ENCODE assay signal across 26 cellular contexts in genomic region chr22:40147388-40148176, GRCh38. TPM values are rescaled to one million over a fixed set of nuclear protein-coding genes. Genes with fewer than 3 reads are reported as not detected.
A peak's percentile ranks its signal among the peaks of the same experiment; 100 is the strongest.
DNase-seq lines count a peak whose midpoint lies in the region; ATAC-seq, FAIRE-seq and TF ChIP-seq lines count a peak whose summit lies in the region.
"Had no signal": no experiment of that assay in that cellular context is flagged by ENCODE, and none has a peak within 500 bp of the region (broad histone marks: within the 10 kb centered on the region; RNA-seq: fewer than 3 reads in every experiment).

No MANE protein-coding gene starts in this region.

- 64% methylated on average over 7 of the region's 10 CpGs for WGBS in K562 (ENCODE audit: insufficient coverage, low coverage, missing lambda C conversion rate)
- WGBS in aorta, 2 donors, result 85 to 87% methylated on average over 10 of the region's 10 CpGs

- no peaks in the 10 kb centered on the region for H3K9me1 ChIP-seq in K562 (ENCODE audit: control insufficient read depth, insufficient read depth, low read length)

- POLR2A ChIA-PET in CD4-positive, alpha-beta memory T cell (lab: Charles Lee; ENCODE audit: partially characterized antibody), result no interaction called here
- POLR2A ChIA-PET in K562 (lab: Yijun Ruan, JAX), result interaction anchor here (0.5 kb wide), 1 partner anchor 110 kb away, joined by 3 read pairs; no protein-coding TSS in a partner anchor

- no peaks in the 10 kb centered on the region for H3K79me2 ChIP-seq in K562 (ENCODE audit: control insufficient read depth, insufficient read depth, low read length)

- no peaks in the 10 kb centered on the region for H4K20me1 ChIP-seq in K562 (replicated peaks; ENCODE audit: control insufficient read depth, insufficient read depth, low read length)

- TF ChIP-seq EP300 in K562 (IDR thresholded peaks at IDR 0.05; ENCODE audit: low read length), result no peak

- FAIRE-seq in K562 (lab: Jason Lieb, UNC), result no peak
- FAIRE-seq: TTC549 had no signal

- ATAC-seq in K562 (peak; percentile 39; the same call in 1 of the 3 replicates), HG03432 (IDR thresholded peaks at IDR 0.05; ENCODE audit: unreplicated experiment) (no peak), aorta (ENCODE audit: low FRiP score) (no peak)
- ATAC-seq: activated T-cell treated with anti-CD3 and anti-CD28 coated beads, Interleukin-2, amount 50 U/mL, for 4 hours; left ventricle myocardium superior; sciatic nerve had no signal

- H3K27me3 Mint-ChIP-seq in CD4-positive, alpha-beta memory T cell, result no peaks in the 10 kb centered on the region

- CTCF ChIA-PET in CD4-positive, alpha-beta memory T cell (lab: Charles Lee; ENCODE audit: partially characterized antibody), result no interaction called here
- CTCF ChIA-PET in K562 (lab: Yijun Ruan, JAX; ENCODE audit: low intra/inter-chr PET ratio), result no interaction called here

- no peak overlapping the region for H2AFZ ChIP-seq in K562 (ENCODE audit: low read depth, low read length)

- H3K4me3 Mint-ChIP-seq in CD4-positive, alpha-beta memory T cell, result no peak overlapping the region
- H3K4me3 Mint-ChIP-seq: activated T-cell treated with anti-CD3 and anti-CD28 coated beads, Interleukin-2, amount 50 U/mL, for 4 hours; CD14-positive monocyte; neural crest cell had no signal

- no peaks in the 10 kb centered on the region for H3K9me3 ChIP-seq in CD4-positive, alpha-beta memory T cell (ENCODE audit: control insufficient read depth in 1 of 2, low read length in 2 of 2)
- no peaks in the 10 kb centered on the region for H3K9me3 ChIP-seq in K562 (replicated peaks; ENCODE audit: control insufficient read depth, insufficient read depth, low read depth, low read length)
- no peaks in the 10 kb centered on the region for H3K9me3 ChIP-seq in aorta (ENCODE audit: control insufficient read depth, low read length)
- H3K9me3 ChIP-seq: stomach, tibial artery had no signal

- peaks cover 5 to 19% (median 9%) of the 10 kb centered on the region in 4 donors for H3K4me1 Mint-ChIP-seq in CD4-positive, alpha-beta memory T cell
- H3K4me1 Mint-ChIP-seq: neural crest cell had no signal

- peaks cover 5% of the 10 kb centered on the region for H3K36me3 ChIP-seq in CD4-positive, alpha-beta memory T cell (ENCODE audit: insufficient read depth, low read length)
- H3K36me3 ChIP-seq in H7 (replicated peaks; ENCODE audit: control insufficient read depth, insufficient read depth, low read length) (no peaks in the 10 kb centered on the region), K562 (ENCODE audit: control insufficient read depth, insufficient read depth, low read length) (no peaks in the 10 kb centered on the region), aorta (ENCODE audit: control insufficient read depth in 1 of 2, insufficient read depth in 2 of 2, low read length in 1 of 2) (no peaks in the 10 kb centered on the region)

- no peak overlapping the region for H3K27ac ChIP-seq in CD4-positive, alpha-beta memory T cell (ENCODE audit: low read depth, low read length)
- H3K27ac ChIP-seq in K562 (ENCODE audit: extremely low read depth, low read depth, low read length), result no peak overlapping the region
- H3K27ac ChIP-seq in aorta (ENCODE audit: low read depth in 1 of 2, low read length in 2 of 2), result no peak overlapping the region
- H3K27ac ChIP-seq: stomach, tibial artery had no signal

- H3K27me3 ChIP-seq in CD4-positive, alpha-beta memory T cell (ENCODE audit: insufficient read depth, low read length), result no peaks in the 10 kb centered on the region
- no peaks in the 10 kb centered on the region for H3K27me3 ChIP-seq in H7 (ENCODE audit: control insufficient read depth, insufficient read depth, low read length)
- no peaks in the 10 kb centered on the region for H3K27me3 ChIP-seq in K562 (ENCODE audit: control insufficient read depth in 2 of 2, insufficient read depth in 2 of 2, low read length in 2 of 2)
- no peaks in the 10 kb centered on the region for H3K27me3 ChIP-seq in aorta (ENCODE audit: control insufficient read depth in 1 of 2, insufficient read depth in 2 of 2, low read length in 1 of 2)
- H3K27me3 ChIP-seq: stomach, tibial artery had no signal

- peaks cover 15 to 43% of the 10 kb centered on the region in 2 donors for H3K36me3 Mint-ChIP-seq in CD4-positive, alpha-beta memory T cell

- peak overlapping the region in 6 of 7 donors; percentile 13 to 55 (median 36) for H3K27ac Mint-ChIP-seq in CD4-positive, alpha-beta memory T cell
- H3K27ac Mint-ChIP-seq: CD14-positive monocyte had no signal

- H3K9me3 Mint-ChIP-seq in CD4-positive, alpha-beta memory T cell, result no peaks in the 10 kb centered on the region
- H3K9me3 Mint-ChIP-seq: activated T-cell treated with anti-CD3 and anti-CD28 coated beads, Interleukin-2, amount 50 U/mL, for 4 hours; neural crest cell had no signal

- in situ Hi-C loops in K562 (cut with MboI), result no loop called here
- in situ Hi-C loops in ACHN (cut with HindIII; ENCODE audit: low pct_ligation_motif_present, low pct_unique_long_range_greater_than_20kb, low sequenced_read_pairs), result no loop called here

- H3K4me2 ChIP-seq in K562 (ENCODE audit: insufficient read depth, low read length), result no peak overlapping the region

- no peak overlapping the region for H3K4me3 ChIP-seq in CD4-positive, alpha-beta memory T cell (ENCODE audit: low read length in 2 of 2)
- no peak overlapping the region for H3K4me3 ChIP-seq in H7 (ENCODE audit: insufficient read depth, low read depth, low read length)
- H3K4me3 ChIP-seq in K562, result no peak overlapping the region
- no peak overlapping the region for H3K4me3 ChIP-seq in aorta (ENCODE audit: low read length in 2 of 2)
- H3K4me3 ChIP-seq: stomach, tibial artery had no signal

- TF ChIP-seq POLR2A in K562 (conservative IDR thresholded peaks at IDR 0.05), result no peak

- 0 out of 4 replicates have a peak, but pooled peaks of 1 of the 2 experiments have one; percentile 14 for TF ChIP-seq RAD21 in K562 (CRISPR knock-in tag; conservative IDR thresholded peaks at IDR 0.05 in 1 of 2, IDR thresholded peaks at IDR 0.05 in 1 of 2)

- no peaks in the 10 kb centered on the region for H3K4me1 ChIP-seq in CD4-positive, alpha-beta memory T cell (ENCODE audit: insufficient read depth, low read length)
- H3K4me1 ChIP-seq in K562 (replicated peaks in 1 of 2; ENCODE audit: control insufficient read depth in 2 of 2, insufficient read depth in 2 of 2, low read length in 2 of 2) (no peaks in the 10 kb centered on the region), aorta (ENCODE audit: control insufficient read depth in 1 of 2, insufficient read depth in 2 of 2, low read length in 2 of 2) (no peaks in the 10 kb centered on the region)
- H3K4me1 ChIP-seq: stomach, tibial artery had no signal

- no peak overlapping the region for H3K9ac ChIP-seq in K562 (ENCODE audit: insufficient read depth in 1 of 2, low read depth in 2 of 2, low read length in 2 of 2)

- DNase-seq in CD4-positive, alpha-beta memory T cell, result no peak
- DNase-seq in H7, result peak; percentile 71
- peak in 1 of 4 experiments; percentile 20 for DNase-seq in K562 (ENCODE audit: extremely low read depth in 1 of 4, low spot score in 3 of 4)
- DNase-seq in islet precursor cell, result peak; percentile 59
- no peak for DNase-seq in ACHN
- DNase-seq in activated gamma-delta T cell treated with Interleukin-2 at 50 U/mL for 16 hours, result no peak
- DNase-seq in aorta, result no peak
- DNase-seq: activated CD4-positive, alpha-beta T cell treated with anti-CD3 and anti-CD28 coated beads for 1 hour; activated CD8-positive, alpha-beta memory T cell treated with anti-CD3 and anti-CD28 coated beads for 24 hours; activated naive CD4-positive, alpha-beta T cell treated with anti-CD3 and anti-CD28 coated beads, Interleukin-2, amount 50 U/mL, for 16 hours; activated T-cell treated with anti-CD3 and anti-CD28 coated beads, Interleukin-2, amount 50 U/mL, for 4 hours; central memory CD4-positive, alpha-beta T cell; EL; head of caudate nucleus; left ventricle myocardium superior; NCI-H1694; NCI-H2171; NCI-H524 treated with DMSO at 0.1 percent for 48 hours; stomach; T-helper 1 cell; tibial artery had no signal

- intact Hi-C loops in CD4-positive, alpha-beta memory T cell (cut with micrococcal nuclease), result no loop called here
- intact Hi-C loops in K562 (cut with micrococcal nuclease), result no loop called here
- intact Hi-C loops in aorta (cut with DNase I), result no loop called here

- no TSS peak for BruUV-seq in K562 (replicated peaks; lab: Mats Ljungman, UMichigan)

- peak in 2 of 3 experiments; percentile 14 to 29; a peak in 2 of 6 replicates for TF ChIP-seq CTCF in K562 (IDR thresholded peaks at IDR 0.05 in 2 of 3, conservative IDR thresholded peaks at IDR 0.05 in 1 of 3; ENCODE audit: insufficient read depth in 2 of 3, low read depth in 1 of 3, low read length in 3 of 3)

TF ChIP-seq in K562, 482 proteins besides CTCF, POLR2A, EP300 and RAD21:
- peak; percentile 35; the same call in 1 of the 2 replicates for TF ChIP-seq CEBPB (tag; IDR thresholded peaks at IDR 0.05)
- no peak for TF ChIP-seq TFAM (CRISPR knock-in tag; conservative IDR thresholded peaks at IDR 0.05)

RNA-seq across cellular contexts. Expression of gene TNRC6B, which starts 30.1 kb away (rescaled TPM):
- total RNA-seq in CD4-positive, alpha-beta memory T cell, result 100 to 1,000 TPM; 137 to 155 TPM
- 100 to 1,000 TPM in 1 of 2 donors, 10 to 100 TPM in 1; 27.3 to 109 TPM for polyA plus RNA-seq in CD4-positive, alpha-beta memory T cell
- total RNA-seq in H7 (2014; rRNA removed; shearing (Covaris generic)), result 13.0 and 21.4 TPM in 2 replicates
- total RNA-seq in K562 (2011; cell fraction: chromatin; rRNA removed; ENCODE audit: low replicate concordance), result 39.3 and 85.7 TPM in 2 replicates
- total RNA-seq in K562 (2011; cell fraction: nucleolus; rRNA removed), result 26.1 and 28.3 TPM in 2 replicates
- total RNA-seq in K562 (2011; cell fraction: nucleoplasm; rRNA removed), result 39.1 and 62.4 TPM in 2 replicates
- 7.4 and 11.0 TPM in 2 replicates for total RNA-seq in K562 (2014; rRNA removed)
- 10.8 and 13.7 TPM in 2 replicates for total RNA-seq in K562 (2014; rRNA removed; fragmentation: Illumina TruSeq; extraction: Trizol)
- 10.3 and 11.5 TPM in 2 replicates for total RNA-seq in K562 (2015; rRNA removed; fragmentation: Illumina TruSeq; extraction: Trizol)
- total RNA-seq in K562 (2021), result 17.6 and 18.8 TPM in 2 replicates
- 5.8 and 7.4 TPM in 2 replicates for polyA plus RNA-seq in K562 (2011; rRNA removed)
- polyA plus RNA-seq in K562 (2011; cell fraction: cytosol; rRNA removed), result 6.8 and 7.2 TPM in 2 replicates
- polyA plus RNA-seq in K562 (2011; cell fraction: nucleus; rRNA removed), result 10.6 and 12.9 TPM in 2 replicates
- 3.8 and 6.0 TPM in 2 replicates for polyA plus RNA-seq in K562 (2012)
- 5.3 and 5.8 TPM in 2 replicates for polyA plus RNA-seq in K562 (2014; fragmentation: Illumina TruSeq; extraction: Trizol)
- polyA plus RNA-seq in K562 (2014; fragmentation: Nextera tagmentation; extraction: Ambion mirVana), result 10 to 100 TPM in 1 of 2 experiments, under 1 TPM in 1; 0.96 to 14.7 TPM
- 6.9 and 7.3 TPM in 2 replicates for polyA plus RNA-seq in K562 (2014; rRNA removed)
- polyA minus RNA-seq in K562 (2011; rRNA and poly(A)+ RNA removed), result 20.1 and 24.7 TPM in 2 replicates
- polyA minus RNA-seq in K562 (2011; cell fraction: cytosol; rRNA and poly(A)+ RNA removed), result 9.8 and 11.2 TPM in 2 replicates
- 13.3 and 30.9 TPM in 2 replicates for polyA minus RNA-seq in K562 (2011; cell fraction: nucleus; rRNA and poly(A)+ RNA removed)
- total RNA-seq in aorta, result 10 to 100 TPM; 81.8 to 85.0 TPM
- polyA plus RNA-seq in aorta, result 10 to 100 TPM in 1 of 2 donors, 1 to 10 TPM in 1; 2.0 to 10.1 TPM

Comparison
In these comparisons a context has a peak if more than half of its experiments do, and no peak if none do; other contexts are left out.
1. DNase-seq: peak in H7 (single experiment) and islet precursor cell (single experiment); none in CD4-positive, alpha-beta memory T cell (0 of 5), ACHN (single experiment), activated gamma-delta T cell treated with Interleukin-2 at 50 U/mL for 16 hours (single experiment) and aorta (0 of 2).